ENCODE assay signal across 11 cellular contexts in the genomic region with DNA sequence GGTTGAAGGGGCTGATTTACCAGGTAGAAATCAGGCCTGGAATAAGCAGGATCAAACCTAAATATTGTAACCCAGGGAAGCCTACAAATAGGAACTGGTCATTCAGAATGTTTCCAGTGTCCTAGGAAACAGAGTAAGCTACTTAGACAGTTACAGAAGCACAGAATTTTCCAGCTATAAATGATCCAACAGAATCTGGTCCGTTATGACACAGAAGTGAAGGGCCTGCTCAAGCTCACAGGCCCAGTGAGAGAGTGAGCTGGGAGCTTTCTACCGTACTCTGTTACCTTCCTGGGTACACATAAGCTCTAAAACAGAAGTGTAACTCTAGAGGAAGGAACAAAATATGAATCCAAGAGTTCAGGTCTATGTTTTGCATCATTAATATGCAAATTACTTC.
A peak's percentile ranks its signal among the peaks of the same experiment; 100 is the strongest.
DNase-seq lines count a peak whose midpoint lies in the region; ATAC-seq and TF ChIP-seq lines count a peak whose summit lies in the region.
"Had no signal": no experiment of that assay in that cellular context is flagged by ENCODE, and none has a peak within 500 bp of the region (broad histone marks: within the 10 kb centered on the region; RNA-seq: fewer than 3 reads in every experiment).

No MANE protein-coding gene starts in this region.

- H3K9me3 ChIP-seq in DOHH2 (ENCODE audit: control insufficient read depth, insufficient read depth, low read length) (no peaks in the 10 kb centered on the region), SK-N-SH (no peaks in the 10 kb centered on the region), gastrocnemius medialis (no peaks in the 10 kb centered on the region)

- in situ Hi-C loops in gastrocnemius medialis (cut with MboI; ENCODE audit: low sequenced_read_pairs in 4 of 4), result loop anchor here (5.0 to 10.0 kb wide), 4 partner anchors 58 to 300 kb away; a partner anchor contains a TSS

- H3K36me3 ChIP-seq in DOHH2 (ENCODE audit: control insufficient read depth, low read length) (no peaks in the 10 kb centered on the region), SK-N-SH (replicated peaks in 1 of 2; ENCODE audit: control insufficient read depth in 1 of 2, insufficient read depth in 2 of 2, low read length in 1 of 2) (peaks cover 0 to 2% of the 10 kb centered on the region in 2 experiments), gastrocnemius medialis (no peaks in the 10 kb centered on the region)

- ATAC-seq in gastrocnemius medialis (peak; percentile 35 to 37), HG03039 (IDR thresholded peaks at IDR 0.05; ENCODE audit: unreplicated experiment) (no peak)
- ATAC-seq in activated CD8-positive, alpha-beta T cell treated with anti-CD3 and anti-CD28 coated beads, Interleukin-2, amount 10 ng/mL, durations not matched to agents 7 days and 5 days, result no peak

- no peak overlapping the region for H3K4me3 ChIP-seq in DOHH2 (ENCODE audit: low read length)
- H3K4me3 ChIP-seq in SK-N-SH (ENCODE audit: low read depth in 2 of 2, low read length in 1 of 2), result no peak overlapping the region
- H3K4me3 ChIP-seq in gastrocnemius medialis, result peak overlapping the region in 1 of 4 donors; percentile 0
- H3K4me3 ChIP-seq: GM12878 had no signal

- WGBS in SK-N-SH (ENCODE audit: low lambda C conversion rate), result 81% methylated on average over 2 of the region's 2 CpGs

- H3K4me1 ChIP-seq in DOHH2 (ENCODE audit: control insufficient read depth, low read length) (peaks cover 12% of the 10 kb centered on the region), SK-N-SH (ENCODE audit: control insufficient read depth in 1 of 2, insufficient read depth in 2 of 2, low read depth in 1 of 2, low read length in 1 of 2) (peaks cover 21 to 28% of the 10 kb centered on the region in 2 experiments; a peak in 3 of 4 replicates), gastrocnemius medialis (peaks cover 75 to 76% of the 10 kb centered on the region in 2 donors)

- DNase-seq in SK-N-SH (no peak), gastrocnemius medialis (peak in 1 of 2 donors; percentile 46)
- no peak for DNase-seq in activated CD8-positive, alpha-beta T cell treated with anti-CD3 and anti-CD28 coated beads, Interleukin-2, amount 10 ng/mL, durations not matched to agents 7 days and 5 days
- DNase-seq in activated CD8-positive, alpha-beta memory T cell treated with anti-CD3 and anti-CD28 coated beads for 24 hours, result no peak
- no peak for DNase-seq in stimulated activated CD4-positive, alpha-beta T cell treated with anti-CD3 and anti-CD28 coated beads, Interleukin-4, amount 100 ng/mL, for 1 hour

- intact Hi-C loops in gastrocnemius medialis (cut with DNase I; ENCODE audit: low total_unique reads), result loop anchor here (1.0 to 5.0 kb wide), 9 partner anchors 32 to 396 kb away; no protein-coding TSS in a partner anchor

- no peak for TF ChIP-seq RAD21 in SK-N-SH (IDR thresholded peaks at IDR 0.05; ENCODE audit: low read length)

- POLR2A ChIA-PET in SK-N-SH (lab: Yijun Ruan, JAX), result interaction anchor here (0.9 to 4.0 kb wide), 7 partner anchors 61 to 300 kb away, joined by 3 to 25 read pairs (median 4); a partner anchor contains a TSS
- POLR2A ChIA-PET in activated CD8-positive, alpha-beta T cell treated with anti-CD3 and anti-CD28 coated beads, Interleukin-2, amount 10 ng/mL, durations not matched to agents 7 days and 5 days (lab: Charles Lee), result no interaction called here

- H3K79me2 ChIP-seq in DOHH2 (ENCODE audit: control insufficient read depth, low read length) (no peaks in the 10 kb centered on the region), SK-N-SH (ENCODE audit: insufficient read depth) (no peaks in the 10 kb centered on the region)

- no peak overlapping the region for H3K27ac Mint-ChIP-seq in activated CD8-positive, alpha-beta T cell treated with anti-CD3 and anti-CD28 coated beads, Interleukin-2, amount 10 ng/mL, durations not matched to agents 7 days and 5 days

- CTCF ChIA-PET in SK-N-SH (lab: Yijun Ruan, JAX), result interaction anchor here (0.6 to 6.4 kb wide), 64 partner anchors 9 to 398 kb away, joined by 3 to 146 read pairs (median 5); no protein-coding TSS in a partner anchor
- CTCF ChIA-PET in activated CD8-positive, alpha-beta T cell treated with anti-CD3 and anti-CD28 coated beads, Interleukin-2, amount 10 ng/mL, durations not matched to agents 7 days and 5 days (lab: Charles Lee), result interaction anchor here (0.7 to 3.8 kb wide), 48 partner anchors 9 to 758 kb away, joined by 3 to 83 read pairs (median 4); no protein-coding TSS in a partner anchor

- peak overlapping the region; percentile 44 for H3K4me2 ChIP-seq in DOHH2 (ENCODE audit: low read length)
- H3K4me2 ChIP-seq in SK-N-SH, result no peak overlapping the region

- H4K20me1 ChIP-seq in DOHH2 (ENCODE audit: control insufficient read depth, insufficient read depth, low read depth, low read length) (no peaks in the 10 kb centered on the region), SK-N-SH (ENCODE audit: insufficient read depth) (no peaks in the 10 kb centered on the region)

- H3K9me3 Mint-ChIP-seq in activated CD8-positive, alpha-beta T cell treated with anti-CD3 and anti-CD28 coated beads, Interleukin-2, amount 10 ng/mL, durations not matched to agents 7 days and 5 days (ENCODE audit: insufficient read depth), result no peaks in the 10 kb centered on the region
- H3K9me3 Mint-ChIP-seq: H9, neural crest cell had no signal

- no peaks in the 10 kb centered on the region for H3K27me3 Mint-ChIP-seq in activated CD8-positive, alpha-beta T cell treated with anti-CD3 and anti-CD28 coated beads, Interleukin-2, amount 10 ng/mL, durations not matched to agents 7 days and 5 days (ENCODE audit: low read depth)

- 0 out of 2 replicates have a peak overlapping the region, but pooled peaks have one; percentile 29 for H2AFZ ChIP-seq in SK-N-SH (ENCODE audit: low read depth)

- no peak for TF ChIP-seq CTCF in DOHH2 (IDR thresholded peaks at IDR 0.05; ENCODE audit: low read depth, low read length, poor library complexity, severe bottlenecking)
- TF ChIP-seq CTCF in SK-N-SH (IDR thresholded peaks at IDR 0.05), result no peak
- no peak for TF ChIP-seq CTCF in gastrocnemius medialis (IDR thresholded peaks at IDR 0.05 in 4 of 5, conservative IDR thresholded peaks at IDR 0.05 in 1 of 5)

- H3K9ac ChIP-seq in SK-N-SH, result no peak overlapping the region

- no peaks in the 10 kb centered on the region for H3K36me3 Mint-ChIP-seq in activated CD8-positive, alpha-beta T cell treated with anti-CD3 and anti-CD28 coated beads, Interleukin-2, amount 10 ng/mL, durations not matched to agents 7 days and 5 days (ENCODE audit: low read depth)

- H3K27ac ChIP-seq in DOHH2 (ENCODE audit: low read depth, low read length), result no peak overlapping the region
- peak overlapping the region in 1 of 2 experiments; percentile 62; a peak in 2 of 4 replicates for H3K27ac ChIP-seq in SK-N-SH (ENCODE audit: low read depth in 2 of 2, low read length in 1 of 2)
- H3K27ac ChIP-seq in layer of hippocampus (ENCODE audit: low read depth, low read length), result peak overlapping the region; percentile 87
- peak overlapping the region; percentile 87 to 93 (median 88) for H3K27ac ChIP-seq in gastrocnemius medialis

- no peaks in the 10 kb centered on the region for H3F3A ChIP-seq in DOHH2 (ENCODE audit: control insufficient read depth, insufficient read depth)
- peaks cover 6% of the 10 kb centered on the region for H3F3A ChIP-seq in SK-N-SH (replicated peaks; ENCODE audit: insufficient read depth)

- no peaks in the 10 kb centered on the region for H3K9me2 ChIP-seq in DOHH2 (replicated peaks; ENCODE audit: control insufficient read depth, low read length)
- H3K9me2 ChIP-seq in SK-N-SH, result no peaks in the 10 kb centered on the region

- peak in 1 of 2 donors; percentile 51 for TF ChIP-seq POLR2A in gastrocnemius medialis (IDR thresholded peaks at IDR 0.05)

- TF ChIP-seq EP300 in SK-N-SH (IDR thresholded peaks at IDR 0.05; ENCODE audit: borderline replicate concordance in 1 of 2, low read depth in 1 of 2, low read length in 1 of 2), result no peak

- H3K27me3 ChIP-seq in DOHH2 (ENCODE audit: control insufficient read depth, low read length) (no peaks in the 10 kb centered on the region), SK-N-SH (ENCODE audit: insufficient read depth) (no peaks in the 10 kb centered on the region), layer of hippocampus (ENCODE audit: control insufficient read depth, insufficient read depth, low read length) (no peaks in the 10 kb centered on the region), gastrocnemius medialis (no peaks in the 10 kb centered on the region)

- no peak overlapping the region for H3K4me3 Mint-ChIP-seq in activated CD8-positive, alpha-beta T cell treated with anti-CD3 and anti-CD28 coated beads, Interleukin-2, amount 10 ng/mL, durations not matched to agents 7 days and 5 days
- H3K4me3 Mint-ChIP-seq: H9, neural crest cell had no signal

- H3K4me1 Mint-ChIP-seq in activated CD8-positive, alpha-beta T cell treated with anti-CD3 and anti-CD28 coated beads, Interleukin-2, amount 10 ng/mL, durations not matched to agents 7 days and 5 days (ENCODE audit: low read depth), result peaks cover 6% of the 10 kb centered on the region

TF ChIP-seq in SK-N-SH, 30 proteins besides CTCF, POLR2A, EP300 and RAD21 (continues in another document):
- TF ChIP-seq, protein P1, sequence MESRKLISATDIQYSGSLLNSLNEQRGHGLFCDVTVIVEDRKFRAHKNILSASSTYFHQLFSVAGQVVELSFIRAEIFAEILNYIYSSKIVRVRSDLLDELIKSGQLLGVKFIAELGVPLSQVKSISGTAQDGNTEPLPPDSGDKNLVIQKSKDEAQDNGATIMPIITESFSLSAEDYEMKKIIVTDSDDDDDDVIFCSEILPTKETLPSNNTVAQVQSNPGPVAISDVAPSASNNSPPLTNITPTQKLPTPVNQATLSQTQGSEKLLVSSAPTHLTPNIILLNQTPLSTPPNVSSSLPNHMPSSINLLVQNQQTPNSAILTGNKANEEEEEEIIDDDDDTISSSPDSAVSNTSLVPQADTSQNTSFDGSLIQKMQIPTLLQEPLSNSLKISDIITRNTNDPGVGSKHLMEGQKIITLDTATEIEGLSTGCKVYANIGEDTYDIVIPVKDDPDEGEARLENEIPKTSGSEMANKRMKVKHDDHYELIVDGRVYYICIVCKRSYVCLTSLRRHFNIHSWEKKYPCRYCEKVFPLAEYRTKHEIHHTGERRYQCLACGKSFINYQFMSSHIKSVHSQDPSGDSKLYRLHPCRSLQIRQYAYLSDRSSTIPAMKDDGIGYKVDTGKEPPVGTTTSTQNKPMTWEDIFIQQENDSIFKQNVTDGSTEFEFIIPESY (IDR thresholded peaks at IDR 0.05; ENCODE audit: borderline replicate concordance, low read depth), result no peak

Comparison
In these comparisons a context has a peak if more than half of its experiments do, and no peak if none do; other contexts are left out.
1. ATAC-seq: peak in gastrocnemius medialis (2 of 2); none in activated CD8-positive, alpha-beta T cell treated with anti-CD3 and anti-CD28 coated beads, Interleukin-2, amount 10 ng/mL, durations not matched to agents 7 days and 5 days (single experiment) and HG03039 (single experiment).